13 cellular contexts compared by ENCODE assay signal in genomic region chr21:37198989-37199924, GRCh38.
DNase-seq lines count a peak whose midpoint lies in the region.
"Had no signal": no experiment of that assay in that cellular context is flagged by ENCODE, and none has a peak within 500 bp of the region (broad histone marks: within the 10 kb centered on the region; RNA-seq: fewer than 3 reads in every experiment).

No MANE protein-coding gene starts in this region.

- H2BK120ac ChIP-seq in mesenchymal stem cell (ENCODE audit: low read depth, low read length) = no peak overlapping the region

- H3K4me3 Mint-ChIP-seq in T-helper 2 cell treated with Interferon-gamma antibody and Interleukin-4, amounts not matched to agents 5 μg/mL and 100 μg/mL, for 36 hours = no peak overlapping the region

- H4K8ac ChIP-seq in mesenchymal stem cell (ENCODE audit: low read length) = no peak overlapping the region

- no peak overlapping the region for H3K4ac ChIP-seq in mesenchymal stem cell (ENCODE audit: low read depth in 1 of 2, low read length in 2 of 2)

- H2AK5ac ChIP-seq in mesenchymal stem cell (ENCODE audit: low read length, severe bottlenecking) = no peak overlapping the region

- 86% methylated on average over 10 of the region's 13 CpGs for WGBS in mesenchymal stem cell

- no peak overlapping the region for H3K9ac ChIP-seq in mesenchymal stem cell (ENCODE audit: low read length)

- no peak overlapping the region for H2BK15ac ChIP-seq in mesenchymal stem cell (ENCODE audit: low read depth, poor library complexity, severe bottlenecking)

- H3K9me3 Mint-ChIP-seq in T-helper 2 cell treated with Interferon-gamma antibody and Interleukin-4, amounts not matched to agents 5 μg/mL and 100 μg/mL, for 36 hours = no peaks in the 10 kb centered on the region
- H3K9me3 Mint-ChIP-seq: activated naive CD4-positive, alpha-beta T cell treated with anti-CD3 and anti-CD28 coated beads, Interleukin-2, amount 50 U/mL, for 72 hours had no signal

- no peaks in the 10 kb centered on the region for H3K27me3 ChIP-seq in mesenchymal stem cell (ENCODE audit: control insufficient read depth in 1 of 2, insufficient read depth in 1 of 2, low read length in 2 of 2)
- H3K27me3 ChIP-seq: right atrium auricular region, vagina had no signal

- H3K4me3 ChIP-seq in mesenchymal stem cell (ENCODE audit: insufficient read depth in 1 of 2, low read depth in 1 of 2, low read length in 2 of 2) = no peak overlapping the region
- H3K4me3 ChIP-seq: right atrium auricular region, vagina had no signal

- H4K91ac ChIP-seq in mesenchymal stem cell (ENCODE audit: low read length) = no peak overlapping the region

- peaks cover 2% of the 10 kb centered on the region for H3K4me1 Mint-ChIP-seq in T-helper 2 cell treated with Interferon-gamma antibody and Interleukin-4, amounts not matched to agents 5 μg/mL and 100 μg/mL, for 36 hours (ENCODE audit: low read depth)

- peak overlapping the region; percentile 60 for H3K27ac ChIP-seq in mesenchymal stem cell (ENCODE audit: low read length, poor library complexity, severe bottlenecking)
- H3K27ac ChIP-seq: right atrium auricular region, vagina had no signal

- H3K79me1 ChIP-seq in mesenchymal stem cell (replicated peaks; ENCODE audit: low read length, poor library complexity, severe bottlenecking) = peaks cover 27% of the 10 kb centered on the region

- H3K18ac ChIP-seq in mesenchymal stem cell (ENCODE audit: low read depth in 1 of 2, low read length in 2 of 2) = peak overlapping the region in 1 of 2 experiments; percentile 28

- H2BK5ac ChIP-seq in mesenchymal stem cell (ENCODE audit: low read depth, low read length, poor library complexity, severe bottlenecking) = no peak overlapping the region

- H3K36me3 Mint-ChIP-seq in T-helper 2 cell treated with Interferon-gamma antibody and Interleukin-4, amounts not matched to agents 5 μg/mL and 100 μg/mL, for 36 hours (ENCODE audit: low read depth) = peaks cover 45% of the 10 kb centered on the region

- H3K9me3 ChIP-seq in mesenchymal stem cell (ENCODE audit: control insufficient read depth, low read length) = no peaks in the 10 kb centered on the region
- H3K9me3 ChIP-seq: right atrium auricular region, vagina had no signal

- no peaks in the 10 kb centered on the region for H3K27me3 Mint-ChIP-seq in T-helper 2 cell treated with Interferon-gamma antibody and Interleukin-4, amounts not matched to agents 5 μg/mL and 100 μg/mL, for 36 hours (ENCODE audit: low read depth)

- H3K27ac Mint-ChIP-seq in T-helper 2 cell treated with Interferon-gamma antibody and Interleukin-4, amounts not matched to agents 5 μg/mL and 100 μg/mL, for 36 hours = no peak overlapping the region
- H3K27ac Mint-ChIP-seq: activated naive CD4-positive, alpha-beta T cell treated with anti-CD3 and anti-CD28 coated beads, Interleukin-2, amount 50 U/mL, for 72 hours had no signal

- H3K4me2 ChIP-seq in mesenchymal stem cell (ENCODE audit: low read length, poor library complexity, severe bottlenecking) = peak overlapping the region; percentile 10

- peaks cover 7% of the 10 kb centered on the region for H3K4me1 ChIP-seq in mesenchymal stem cell (ENCODE audit: control insufficient read depth, insufficient read depth, low read depth, low read length)
- H3K4me1 ChIP-seq: right atrium auricular region, vagina had no signal

- DNase-seq in AG08396 (ENCODE audit: low spot score) (peak; percentile 51), RPMI7951 (ENCODE audit: low read depth) (peak; percentile 45), dermis microvascular lymphatic vessel endothelial cell (ENCODE audit: low read depth in 2 of 2) (peak; percentile 84 to 88), mesenchymal stem cell (peak; percentile 61), COR-L47 (lab: John Stamatoyannopoulos, UW) (no peak), ACHN (no peak)
- DNase-seq in T-helper 2 cell treated with Interferon-gamma antibody and Interleukin-4, amounts not matched to agents 5 μg/mL and 100 μg/mL, for 36 hours (ENCODE audit: low spot score) = no peak
- no peak for DNase-seq in activated CD4-positive, alpha-beta T cell treated with anti-CD3 and anti-CD28 coated beads, Interleukin-2, amount 50 U/mL, for 48 hours
- DNase-seq: NCI-H2227 treated with DMSO at 0.1 percent for 48 hours, Right ventricle myocardium superior had no signal

- in situ Hi-C loops in ACHN (cut with HindIII; ENCODE audit: low pct_ligation_motif_present, low pct_unique_long_range_greater_than_20kb, low sequenced_read_pairs) = no loop called here

- H3K14ac ChIP-seq in mesenchymal stem cell (ENCODE audit: low read length in 2 of 2) = no peak overlapping the region

- H2AFZ ChIP-seq in mesenchymal stem cell (ENCODE audit: low read depth, low read length) = no peak overlapping the region

- peaks cover 50 to 97% of the 10 kb centered on the region in 2 experiments for H3K36me3 ChIP-seq in mesenchymal stem cell (ENCODE audit: control insufficient read depth in 1 of 2, insufficient read depth in 2 of 2, low read depth in 1 of 2, low read length in 2 of 2)

- no peak overlapping the region for H3K23ac ChIP-seq in mesenchymal stem cell (ENCODE audit: low read length in 2 of 2)

- H2BK12ac ChIP-seq in mesenchymal stem cell (ENCODE audit: low read length in 2 of 2) = no peak overlapping the region

Comparison
In these comparisons a context has a peak if more than half of its experiments do, and no peak if none do; other contexts are left out.
1. DNase-seq: peak in AG08396 (single experiment), RPMI7951 (single experiment), dermis microvascular lymphatic vessel endothelial cell (2 of 2) and mesenchymal stem cell (single experiment); none in COR-L47 (single experiment), T-helper 2 cell treated with Interferon-gamma antibody and Interleukin-4, amounts not matched to agents 5 μg/mL and 100 μg/mL, for 36 hours (single experiment), activated CD4-positive, alpha-beta T cell treated with anti-CD3 and anti-CD28 coated beads, Interleukin-2, amount 50 U/mL, for 48 hours (0 of 2) and ACHN (single experiment).